13 cellular contexts compared by ENCODE assay signal in genomic region chr10:59877191-59877671, GRCh38. TPM values are rescaled to one million over a fixed set of nuclear protein-coding genes. Genes with fewer than 3 reads are reported as not detected.
DNase-seq lines count a peak whose midpoint lies in the region; ATAC-seq, FAIRE-seq and TF ChIP-seq lines count a peak whose summit lies in the region.
"Had no signal": no experiment of that assay in that cellular context is flagged by ENCODE, and none has a peak within 500 bp of the region (broad histone marks: within the 10 kb centered on the region; RNA-seq: fewer than 3 reads in every experiment).

No MANE protein-coding gene starts in this region.

- no peak overlapping the region for H3K27ac ChIP-seq in CD4-positive, alpha-beta memory T cell (ENCODE audit: low read depth, low read length)

- H3K4me3 ChIP-seq in CD4-positive, alpha-beta memory T cell (ENCODE audit: low read length in 2 of 2), result no peak overlapping the region
- no peak overlapping the region for H3K4me3 ChIP-seq in bronchial epithelial cell (ENCODE audit: low read depth, low read length)
- H3K4me3 ChIP-seq: dorsolateral prefrontal cortex had no signal

- no peak for DNase-seq in CD4-positive, alpha-beta memory T cell
- peak; percentile 11 for DNase-seq in bronchial epithelial cell (ENCODE audit: low read depth)
- peak; percentile 53 for DNase-seq in myocyte (ENCODE audit: low read depth)
- DNase-seq in immature natural killer cell, result no peak
- DNase-seq in stimulated activated CD4-positive, alpha-beta T cell treated with anti-CD3 and anti-CD28 coated beads, Interleukin-12 subunit alpha, Interleukin-12 subunit beta, amount 100 ng/mL, for 4 hours, result no peak
- DNase-seq in ureter (ENCODE audit: low spot score), result no peak
- DNase-seq: activated CD4-positive, CD25-positive, alpha-beta regulatory T cell; activated naive CD4-positive, alpha-beta T cell treated with Interleukin-2 at 50 U/mL for 16 hours; dorsolateral prefrontal cortex; hippocampal formation; SIG-M5 had no signal

- H3K36me3 ChIP-seq in CD4-positive, alpha-beta memory T cell (ENCODE audit: insufficient read depth, low read length), result no peaks in the 10 kb centered on the region
- H3K36me3 ChIP-seq in bronchial epithelial cell (ENCODE audit: control insufficient read depth, insufficient read depth, low read length), result peaks cover 1% of the 10 kb centered on the region

- FAIRE-seq in bronchial epithelial cell (lab: Jason Lieb, UNC), result no peak

- H3K36me3 Mint-ChIP-seq in CD4-positive, alpha-beta memory T cell, result no peaks in the 10 kb centered on the region
- H3K36me3 Mint-ChIP-seq in IgD-negative memory B cell (no peaks in the 10 kb centered on the region), immature natural killer cell (no peaks in the 10 kb centered on the region)

- intact Hi-C loops in CD4-positive, alpha-beta memory T cell (cut with micrococcal nuclease), result no loop called here

- no peak for ATAC-seq in HG03469 (IDR thresholded peaks at IDR 0.05; ENCODE audit: unreplicated experiment)

- peaks cover 0 to 2% (median 0%) of the 10 kb centered on the region in 8 donors for H3K9me3 Mint-ChIP-seq in CD4-positive, alpha-beta memory T cell
- H3K9me3 Mint-ChIP-seq in IgD-negative memory B cell, result no peaks in the 10 kb centered on the region
- H3K9me3 Mint-ChIP-seq in immature natural killer cell, result no peaks in the 10 kb centered on the region

- POLR2A ChIA-PET in CD4-positive, alpha-beta memory T cell (lab: Charles Lee; ENCODE audit: partially characterized antibody), result no interaction called here

- CTCF ChIA-PET in CD4-positive, alpha-beta memory T cell (lab: Charles Lee; ENCODE audit: partially characterized antibody), result interaction anchor here (1.5 kb wide), 1 partner anchor 11 kb away, joined by 6 read pairs; no protein-coding TSS in a partner anchor

- H3K9me3 ChIP-seq in CD4-positive, alpha-beta memory T cell (ENCODE audit: control insufficient read depth in 1 of 2, low read length in 2 of 2), result no peaks in the 10 kb centered on the region

- H3K27ac Mint-ChIP-seq in CD4-positive, alpha-beta memory T cell, result peak overlapping the region in 3 of 7 donors; percentile 3 to 61 (median 3)
- peak overlapping the region in 2 of 3 donors; percentile 5 to 15 for H3K27ac Mint-ChIP-seq in IgD-negative memory B cell
- peak overlapping the region in 1 of 6 donors; percentile 16 for H3K27ac Mint-ChIP-seq in immature natural killer cell

- TF ChIP-seq CTCF in bronchial epithelial cell (IDR thresholded peaks at IDR 0.05; ENCODE audit: insufficient read depth, low read length, severe bottlenecking), result no peak

- H3K27me3 Mint-ChIP-seq in CD4-positive, alpha-beta memory T cell, result no peaks in the 10 kb centered on the region
- peaks cover 3% of the 10 kb centered on the region for H3K27me3 Mint-ChIP-seq in IgD-negative memory B cell
- peaks cover 0 to 3% (median 0%) of the 10 kb centered on the region in 3 donors for H3K27me3 Mint-ChIP-seq in immature natural killer cell (ENCODE audit: low read depth in 3 of 3)

- peaks cover 64% of the 10 kb centered on the region for H3K4me1 ChIP-seq in CD4-positive, alpha-beta memory T cell (ENCODE audit: insufficient read depth, low read length)

- peaks cover 68 to 87% (median 77%) of the 10 kb centered on the region in 4 donors for H3K4me1 Mint-ChIP-seq in CD4-positive, alpha-beta memory T cell
- H3K4me1 Mint-ChIP-seq in IgD-negative memory B cell, result peaks cover 76 to 81% (median 76%) of the 10 kb centered on the region in 3 donors
- peaks cover 64 to 85% of the 10 kb centered on the region in 2 donors for H3K4me1 Mint-ChIP-seq in immature natural killer cell

- no peaks in the 10 kb centered on the region for H3K27me3 ChIP-seq in CD4-positive, alpha-beta memory T cell (ENCODE audit: insufficient read depth, low read length)
- H3K27me3 ChIP-seq in bronchial epithelial cell (ENCODE audit: control insufficient read depth, insufficient read depth, low read length), result no peaks in the 10 kb centered on the region
- H3K27me3 ChIP-seq: dorsolateral prefrontal cortex had no signal

- H3K4me3 Mint-ChIP-seq in CD4-positive, alpha-beta memory T cell, result peak overlapping the region in 5 of 8 donors; percentile 0 to 46 (median 10)
- peak overlapping the region in 1 of 4 donors; percentile 24 for H3K4me3 Mint-ChIP-seq in IgD-negative memory B cell
- no peak overlapping the region for H3K4me3 Mint-ChIP-seq in immature natural killer cell

RNA-seq across cellular contexts. Expression of gene CCDC6, which starts 29.1 kb away (rescaled TPM):
- total RNA-seq in CD4-positive, alpha-beta memory T cell, result 10 to 100 TPM; 20.9 to 22.5 TPM
- 1 to 10 TPM; 4.4 to 6.1 TPM for polyA plus RNA-seq in CD4-positive, alpha-beta memory T cell
- polyA plus RNA-seq in IgD-negative memory B cell (13.4 TPM), immature natural killer cell (1 to 10 TPM; 1.6 to 3.5 (median 1.8) TPM)
- total RNA-seq in bronchial epithelial cell (24.0 and 24.6 TPM in 2 replicates), myocyte (19.4 and 19.6 TPM in 2 replicates), ureter (64.5 TPM)
- 12.5 TPM for polyA plus RNA-seq in myocyte (2012)

Comparison
In these comparisons a context has a peak if more than half of its experiments do, and no peak if none do; other contexts are left out.
1. DNase-seq: peak in bronchial epithelial cell (single experiment) and myocyte (single experiment); none in CD4-positive, alpha-beta memory T cell (0 of 5), immature natural killer cell (0 of 3), stimulated activated CD4-positive, alpha-beta T cell treated with anti-CD3 and anti-CD28 coated beads, Interleukin-12 subunit alpha, Interleukin-12 subunit beta, amount 100 ng/mL, for 4 hours (single experiment) and ureter (single experiment).
2. H3K4me3 Mint-ChIP-seq: peak in CD4-positive, alpha-beta memory T cell (5 of 8); none in immature natural killer cell (0 of 5).